In genomic region chr7:13702261-13702660, GRCh38 we compare ENCODE assay signal across 24 cellular contexts.
"Had no signal": no experiment of that assay in that cellular context is flagged by ENCODE, and none has a peak within 500 bp of the region (broad histone marks: within the 10 kb centered on the region; RNA-seq: fewer than 3 reads in every experiment).

No MANE protein-coding gene starts in this region.

- H3K9me3 ChIP-seq: body of pancreas had no signal

- FAIRE-seq: bronchial epithelial cell had no signal

- H3K4me3 ChIP-seq: body of pancreas had no signal

- H3K27me3 ChIP-seq: body of pancreas had no signal

- H3K4me1 ChIP-seq: body of pancreas had no signal

- DNase-seq: activated CD4-positive, alpha-beta memory T cell treated with anti-CD3 and anti-CD28 coated beads, Interleukin-2, amount 10 ng/mL, durations not matched to agents 7 days and 5 days; activated CD4-positive, alpha-beta T cell treated with anti-CD3 and anti-CD28 coated beads for 36 hours; activated CD4-positive, alpha-beta T cell treated with anti-CD3 and anti-CD28 coated beads, Interleukin-2, amount 50 U/mL, for 1 hour; activated gamma-delta T cell; activated naive CD4-positive, alpha-beta T cell treated with anti-CD3 and anti-CD28 coated beads for 36 hours; activated T-cell treated with anti-CD3 and anti-CD28 coated beads for 4 hours; activated T-cell treated with anti-CD3 and anti-CD28 coated beads, Interleukin-2, amount 50 U/mL, for 48 hours; body of pancreas; central memory CD4-positive, alpha-beta T cell; Kasumi-1; KBM-7; NCI-H1048; NCI-H146; NCI-H1930; NCI-H2171; NCI-H226; NCI-H526 treated with DMSO at 0.1 percent for 48 hours; NCI-H82; SIG-M5; T-cell; T-helper 2 cell; T1000 had no signal

- H3K27ac ChIP-seq: body of pancreas, VCaP had no signal
